14 cellular contexts compared by ENCODE assay signal in the genomic region with DNA sequence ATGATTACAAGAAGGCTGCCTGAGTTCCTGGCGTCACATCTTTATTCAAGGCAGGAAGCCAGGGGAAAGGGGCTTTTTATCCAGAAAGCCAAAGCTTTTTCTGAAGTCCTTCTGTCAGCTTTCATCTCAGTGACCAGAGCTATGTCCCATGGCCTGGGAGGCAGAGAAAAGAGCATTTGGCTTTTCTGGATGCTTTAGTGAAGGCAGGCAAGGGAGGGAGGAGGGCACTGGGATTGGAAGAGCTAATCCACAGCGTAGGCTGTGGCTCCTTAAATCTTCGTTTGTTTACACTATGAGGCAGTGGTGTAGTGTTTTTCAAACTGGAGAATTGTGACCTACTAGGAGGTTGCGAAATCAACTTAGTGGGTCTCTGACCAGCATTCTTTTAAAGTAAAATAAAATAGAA. TPM values are rescaled to one million over a fixed set of nuclear protein-coding genes. Genes with fewer than 3 reads are reported as not detected.
DNase-seq lines count a peak whose midpoint lies in the region; ATAC-seq, FAIRE-seq and TF ChIP-seq lines count a peak whose summit lies in the region.
"Had no signal": no experiment of that assay in that cellular context is flagged by ENCODE, and none has a peak within 500 bp of the region (broad histone marks: within the 10 kb centered on the region; RNA-seq: fewer than 3 reads in every experiment).

No MANE protein-coding gene starts in this region.

- no peaks in the 10 kb centered on the region for H3K36me3 ChIP-seq in aorta (ENCODE audit: control insufficient read depth in 1 of 2, insufficient read depth in 2 of 2, low read length in 1 of 2)

- no peaks in the 10 kb centered on the region for H3K4me1 ChIP-seq in aorta (ENCODE audit: control insufficient read depth in 1 of 2, insufficient read depth in 2 of 2, low read length in 2 of 2)

- H3K4me3 Mint-ChIP-seq in activated naive CD4-positive, alpha-beta T cell treated with anti-CD3 and anti-CD28 coated beads, Interleukin-2, amount 10 ng/mL, durations not matched to agents 7 days and 5 days = no peak overlapping the region
- H3K4me3 Mint-ChIP-seq: type B pancreatic cell had no signal

- peaks cover 31% of the 10 kb centered on the region for H3K4me1 Mint-ChIP-seq in activated naive CD4-positive, alpha-beta T cell treated with anti-CD3 and anti-CD28 coated beads, Interleukin-2, amount 10 ng/mL, durations not matched to agents 7 days and 5 days

- H3K9me3 ChIP-seq in aorta (ENCODE audit: control insufficient read depth, low read length) = peaks cover 1% of the 10 kb centered on the region

- H3K4me3 ChIP-seq in epithelial cell of esophagus (ENCODE audit: low read length) (no peak overlapping the region), aorta (ENCODE audit: low read length in 2 of 2) (no peak overlapping the region)

- peak; percentile 59 for ATAC-seq in Right ventricle myocardium inferior
- ATAC-seq in aorta (ENCODE audit: low FRiP score) = peak; percentile 64

- peaks cover 4% of the 10 kb centered on the region for H3K36me3 Mint-ChIP-seq in activated naive CD4-positive, alpha-beta T cell treated with anti-CD3 and anti-CD28 coated beads, Interleukin-2, amount 10 ng/mL, durations not matched to agents 7 days and 5 days
- H3K36me3 Mint-ChIP-seq: type B pancreatic cell had no signal

- no peaks in the 10 kb centered on the region for H3K27me3 ChIP-seq in aorta (ENCODE audit: control insufficient read depth in 1 of 2, insufficient read depth in 2 of 2, low read length in 1 of 2)

- peak overlapping the region in 1 of 2 donors; percentile 21 for H3K27ac ChIP-seq in aorta (ENCODE audit: low read depth in 1 of 2, low read length in 2 of 2)

- 46 to 56% methylated on average over 4 of the region's 4 CpGs for whole genome bisulfite sequencing in aorta, 2 donors

- DNase-seq in Right ventricle myocardium inferior (ENCODE audit: missing footprints) = no peak
- no peak for DNase-seq in cardiac septum (ENCODE audit: low spot score)
- DNase-seq in epithelial cell of esophagus (ENCODE audit: low read depth) = peak; percentile 22
- peak; percentile 35 for DNase-seq in myocyte (ENCODE audit: low read depth)
- peak in 1 of 2 donors; percentile 33 for DNase-seq in aorta
- no peak for DNase-seq in activated naive CD4-positive, alpha-beta T cell treated with anti-CD3 and anti-CD28 coated beads, Interleukin-2, amount 10 ng/mL, durations not matched to agents 7 days and 5 days
- no peak for DNase-seq in HTR-8/SVneo (ENCODE audit: insufficient read length, low spot score)
- no peak for DNase-seq in iPS-NIHi7 (ENCODE audit: extremely low spot score)
- DNase-seq: activated T-cell treated with anti-CD3 and anti-CD28 coated beads, Interleukin-2, amount 50 U/mL, for 48 hours; effector CD4-positive, alpha-beta T cell; NCI-H524 had no signal

- no peak for FAIRE-seq in HTR-8/SVneo (lab: Jason Lieb, UNC)
- FAIRE-seq: GM19239 had no signal

- TF ChIP-seq CTCF in epithelial cell of esophagus (IDR thresholded peaks at IDR 0.05; ENCODE audit: insufficient read depth, low read depth, low read length, missing control alignments) = no peak

- CTCF ChIA-PET in activated naive CD4-positive, alpha-beta T cell treated with anti-CD3 and anti-CD28 coated beads, Interleukin-2, amount 10 ng/mL, durations not matched to agents 7 days and 5 days (lab: Charles Lee) = no interaction called here

- no peak overlapping the region for H3K27ac Mint-ChIP-seq in activated naive CD4-positive, alpha-beta T cell treated with anti-CD3 and anti-CD28 coated beads, Interleukin-2, amount 10 ng/mL, durations not matched to agents 7 days and 5 days
- H3K27ac Mint-ChIP-seq: type B pancreatic cell had no signal

- intact Hi-C loops in Right ventricle myocardium inferior (cut with DNase I) (no loop called here), cardiac septum (cut with DNase I) (no loop called here), aorta (cut with DNase I) (no loop called here)

- peaks cover 9% of the 10 kb centered on the region for H3K9me3 Mint-ChIP-seq in activated naive CD4-positive, alpha-beta T cell treated with anti-CD3 and anti-CD28 coated beads, Interleukin-2, amount 10 ng/mL, durations not matched to agents 7 days and 5 days

- H3K27me3 Mint-ChIP-seq in activated naive CD4-positive, alpha-beta T cell treated with anti-CD3 and anti-CD28 coated beads, Interleukin-2, amount 10 ng/mL, durations not matched to agents 7 days and 5 days = peaks cover 60% of the 10 kb centered on the region
- H3K27me3 Mint-ChIP-seq: type B pancreatic cell had no signal

RNA-seq across cellular contexts. Expression of gene CRYGN, which starts 14.3 kb away (rescaled TPM):
- total RNA-seq in Right ventricle myocardium inferior (not detected), cardiac septum (not detected), myocyte (0.16 TPM in 1 of 2 replicates, not detected in the other), aorta (1 to 10 TPM in 1 of 2 donors, under 1 TPM in 1; 0.84 to 1.7 TPM)
- polyA plus RNA-seq in myocyte (2012) = 0.06 TPM
- 1 to 10 TPM in 1 of 2 donors, under 1 TPM in 1; 0.56 to 1.4 TPM for polyA plus RNA-seq in aorta
- total RNA-seq: lower leg skin had no signal

RNA-seq across cellular contexts. Expression of gene WDR86, which starts 15.8 kb away (rescaled TPM):
- total RNA-seq in Right ventricle myocardium inferior (0.41 TPM), cardiac septum (not detected), myocyte (0.42 TPM in 1 of 2 replicates, not detected in the other), aorta (1 to 10 TPM; 2.8 to 4.4 TPM)
- 0.54 TPM for polyA plus RNA-seq in myocyte (2012)
- polyA plus RNA-seq in aorta = under 1 TPM in 1 of 2 donors, not detected in 1; 0.18 TPM

Comparison
In these comparisons a context has a peak if more than half of its experiments do, and no peak if none do; other contexts are left out.
1. DNase-seq: peak in epithelial cell of esophagus (single experiment) and myocyte (single experiment); none in Right ventricle myocardium inferior (single experiment), cardiac septum (single experiment), activated naive CD4-positive, alpha-beta T cell treated with anti-CD3 and anti-CD28 coated beads, Interleukin-2, amount 10 ng/mL, durations not matched to agents 7 days and 5 days (single experiment), HTR-8/SVneo (single experiment) and iPS-NIHi7 (single experiment).